Comparison of ENCODE assay signal across 8 cellular contexts in the genomic region with DNA sequence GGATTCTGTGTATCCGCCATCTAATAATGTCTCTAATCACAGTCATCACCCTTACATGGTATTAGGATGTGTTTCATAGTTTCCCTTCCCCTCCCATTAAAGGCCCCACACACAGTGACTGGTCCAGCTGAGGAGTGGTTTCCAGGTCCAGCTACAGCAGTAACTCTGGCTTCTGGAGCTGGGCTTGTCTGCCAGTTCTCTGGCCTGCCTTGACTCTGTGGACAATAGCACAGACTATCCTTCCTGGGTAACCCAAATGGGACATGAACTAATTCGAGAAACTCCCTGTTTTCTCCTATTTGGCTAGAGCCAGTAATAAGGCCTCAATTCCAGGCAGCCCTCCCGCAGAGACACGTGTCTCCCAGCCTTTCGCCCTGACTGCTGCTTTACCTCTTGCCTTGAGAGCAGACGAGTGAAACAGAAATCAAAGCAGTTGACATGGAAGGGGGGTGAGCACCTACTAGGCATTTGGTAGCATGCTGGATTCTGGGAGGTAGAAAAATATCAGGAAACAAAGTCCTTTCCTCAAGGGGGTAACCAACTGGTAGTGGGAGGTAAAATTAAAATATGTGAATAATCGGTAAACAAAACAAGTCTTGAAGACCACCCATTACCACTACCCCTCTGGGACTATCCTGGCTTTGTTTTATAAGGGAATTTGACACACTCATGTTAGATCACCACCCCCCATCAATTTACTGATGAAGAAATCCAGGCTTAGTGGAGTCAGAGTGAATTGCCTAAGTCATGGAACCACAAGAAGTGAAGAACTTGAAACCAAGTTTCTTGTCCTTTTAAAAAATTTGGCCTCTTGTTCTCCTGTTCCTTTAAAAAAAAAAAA. TPM values are rescaled to one million over a fixed set of nuclear protein-coding genes. Genes with fewer than 3 reads are reported as not detected.
DNase-seq lines count a peak whose midpoint lies in the region; ATAC-seq, FAIRE-seq and TF ChIP-seq lines count a peak whose summit lies in the region.

No MANE protein-coding gene starts in this region.

- TF ChIP-seq EP300 in HepG2 (IDR thresholded peaks at IDR 0.05; ENCODE audit: low read depth in 2 of 2, low read length in 2 of 2), result no peak
- TF ChIP-seq EP300 in HepG2 (CRISPR knock-in tag; IDR thresholded peaks at IDR 0.05; ENCODE audit: borderline replicate concordance), result no peak

- no peak for TF ChIP-seq RAD21 in HepG2 (CRISPR knock-in tag; IDR thresholded peaks at IDR 0.05)

- CTCF ChIA-PET in HepG2 (lab: Yijun Ruan, JAX; ENCODE audit: low intra/inter-chr PET ratio, low total read pairs), result no interaction called here

- WGBS in HepG2 (ENCODE audit: low lambda C conversion rate), result 80% methylated on average over 7 of the region's 7 CpGs

- H3K4me1 ChIP-seq in NT2/D1 (ENCODE audit: insufficient read depth, insufficient read length) (peaks cover 9% of the 10 kb centered on the region), HepG2 (ENCODE audit: insufficient read depth, low read length) (peaks cover 73% of the 10 kb centered on the region), stomach smooth muscle (ENCODE audit: control insufficient read depth, insufficient read depth, low read length) (peaks cover 54% of the 10 kb centered on the region)

- no peak for FAIRE-seq in HepG2 (lab: Jason Lieb, UNC)

- peak overlapping the region; percentile 92 for H3K27ac ChIP-seq in cingulate gyrus (ENCODE audit: low read depth, low read length)
- no peak overlapping the region for H3K27ac ChIP-seq in HepG2 (ENCODE audit: extremely low read length, insufficient read depth, low read length)
- peak overlapping the region; percentile 99 for H3K27ac ChIP-seq in stomach smooth muscle (ENCODE audit: low read length)

- in situ Hi-C loops in HepG2 (cut with HindIII; ENCODE audit: extremely low pct_ligation_motif_present, low pct_unique_long_range_greater_than_20kb), result no loop called here

- no TSS peak for BruUV-seq in HepG2 (replicated peaks; lab: Mats Ljungman, UMichigan)

- H3K79me2 ChIP-seq in HepG2 (ENCODE audit: insufficient read depth, low read length), result no peaks in the 10 kb centered on the region

- H2AFZ ChIP-seq in HepG2 (ENCODE audit: low read length), result no peak overlapping the region

- H3K4me2 ChIP-seq in HepG2 (ENCODE audit: low read depth, low read length), result peak overlapping the region; percentile 91

- peaks cover 3% of the 10 kb centered on the region for H3K36me3 ChIP-seq in NT2/D1 (ENCODE audit: insufficient read depth, insufficient read length, low read length)
- no peaks in the 10 kb centered on the region for H3K36me3 ChIP-seq in HepG2 (replicated peaks in 1 of 2; ENCODE audit: control insufficient read depth in 1 of 2, insufficient read depth in 2 of 2, low read length in 2 of 2)
- no peaks in the 10 kb centered on the region for H3K36me3 ChIP-seq in stomach smooth muscle (ENCODE audit: control insufficient read depth in 2 of 2, insufficient read depth in 2 of 2, low read length in 2 of 2)

- ATAC-seq in HepG2 (no peak), GM19351 (IDR thresholded peaks at IDR 0.05; ENCODE audit: unreplicated experiment) (no peak)

- H3K4me3 ChIP-seq in NT2/D1 (ENCODE audit: insufficient read length, low read depth) (peak overlapping the region; percentile 54), HepG2 (replicated peaks in 1 of 3; ENCODE audit: insufficient read depth in 1 of 3, low read depth in 2 of 3, low read length in 3 of 3) (peak overlapping the region; percentile 72 to 93 (median 82)), stomach smooth muscle (ENCODE audit: low read length in 2 of 2) (peak overlapping the region; percentile 83 to 84)

- H3K27me3 ChIP-seq in NT2/D1 (ENCODE audit: insufficient read depth, insufficient read length) (no peaks in the 10 kb centered on the region), HepG2 (ENCODE audit: control insufficient read depth in 1 of 2, insufficient read depth in 2 of 2, low read length in 2 of 2) (no peaks in the 10 kb centered on the region; a peak in 1 of 5 replicates), stomach smooth muscle (ENCODE audit: control insufficient read depth in 1 of 2, insufficient read depth in 2 of 2, low read length in 2 of 2) (no peaks in the 10 kb centered on the region)

- no peak for TF ChIP-seq POLR2A in HepG2 (IDR thresholded peaks at IDR 0.05; ENCODE audit: insufficient read depth in 1 of 2, low read depth in 2 of 2, low read length in 2 of 2)

- POLR2A ChIA-PET in HepG2 (lab: Yijun Ruan, JAX), result interaction anchor here (1.0 to 3.8 kb wide), 4 partner anchors 7 to 189 kb away, joined by 3 to 42 read pairs (median 8); partner anchors contain the start of gene REV3L

- TF ChIP-seq CTCF in HepG2 (CRISPR knock-in tag; IDR thresholded peaks at IDR 0.05), result no peak

- H3K9ac ChIP-seq in NT2/D1 (ENCODE audit: insufficient read length, low read depth) (peak overlapping the region; percentile 72), HepG2 (ENCODE audit: insufficient read depth, low read depth, low read length) (peak overlapping the region; percentile 70), stomach smooth muscle (ENCODE audit: low read length in 2 of 2) (peak overlapping the region; percentile 86 to 96)

- DNase-seq in ELR (ENCODE audit: low read depth), result peak; percentile 83
- DNase-seq in NT2/D1 (ENCODE audit: low read depth, low spot score), result no peak
- DNase-seq in HepG2 (ENCODE audit: low spot score), result no peak
- no peak for DNase-seq in NCI-H1048 (lab: John Stamatoyannopoulos, UW)
- DNase-seq in DMS 273 (lab: John Stamatoyannopoulos, UW; ENCODE audit: unreplicated experiment), result no peak

- no peaks in the 10 kb centered on the region for H3K9me3 ChIP-seq in NT2/D1 (ENCODE audit: insufficient read depth, low read length)
- H3K9me3 ChIP-seq in HepG2 (ENCODE audit: low read length), result no peaks in the 10 kb centered on the region
- H3K9me3 ChIP-seq in stomach smooth muscle (ENCODE audit: control insufficient read depth in 2 of 2, low read length in 2 of 2), result no peaks in the 10 kb centered on the region

- no peaks in the 10 kb centered on the region for H4K20me1 ChIP-seq in HepG2 (ENCODE audit: insufficient read depth, low read length)

- intact Hi-C loops in HepG2 (cut with micrococcal nuclease; ENCODE audit: unreplicated experiment), result loop anchor here (2.0 to 5.0 kb wide), 2 partner anchors 14 to 38 kb away; no protein-coding TSS in a partner anchor

TF ChIP-seq in HepG2, 621 proteins besides CTCF, POLR2A, EP300 and RAD21:
- TF ChIP-seq ZBTB38 (CRISPR knock-in tag; IDR thresholded peaks at IDR 0.05) (0 out of 2 replicates have a peak, but pooled peaks have one; percentile 31), NCOA5 (CRISPR knock-in tag; IDR thresholded peaks at IDR 0.05) (no peak), XRCC5 (optimal IDR thresholded peaks at IDR 0.05; ENCODE audit: low read length) (peak; percentile 33)
- TF ChIP-seq, protein P1, sequence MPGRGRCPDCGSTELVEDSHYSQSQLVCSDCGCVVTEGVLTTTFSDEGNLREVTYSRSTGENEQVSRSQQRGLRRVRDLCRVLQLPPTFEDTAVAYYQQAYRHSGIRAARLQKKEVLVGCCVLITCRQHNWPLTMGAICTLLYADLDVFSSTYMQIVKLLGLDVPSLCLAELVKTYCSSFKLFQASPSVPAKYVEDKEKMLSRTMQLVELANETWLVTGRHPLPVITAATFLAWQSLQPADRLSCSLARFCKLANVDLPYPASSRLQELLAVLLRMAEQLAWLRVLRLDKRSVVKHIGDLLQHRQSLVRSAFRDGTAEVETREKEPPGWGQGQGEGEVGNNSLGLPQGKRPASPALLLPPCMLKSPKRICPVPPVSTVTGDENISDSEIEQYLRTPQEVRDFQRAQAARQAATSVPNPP (CRISPR knock-in tag; IDR thresholded peaks at IDR 0.05), result 0 out of 2 replicates have a peak, but pooled peaks have one; percentile 21
TF ChIP-seq in HepG2: peak in this region for 3.

RNA-seq across cellular contexts. Expression of gene TRAF3IP2, which starts 1.2 kb away (rescaled TPM):
- 7.2 and 8.1 TPM in 2 replicates for total RNA-seq in HepG2 (2016; rRNA removed; fragmentation: Illumina TruSeq; extraction: Trizol)
- 3.0 and 3.4 TPM in 2 replicates for total RNA-seq in HepG2 (2016; cell fraction: cytosol; rRNA removed; fragmentation: Illumina TruSeq; extraction: Trizol; ENCODE audit: low read depth)
- total RNA-seq in HepG2 (2016; cell fraction: insoluble cytoplasmic fraction; rRNA removed; fragmentation: Illumina TruSeq; extraction: Trizol), result 6.7 and 7.7 TPM in 2 replicates
- total RNA-seq in HepG2 (2016; cell fraction: membrane; rRNA removed; fragmentation: Illumina TruSeq; extraction: Trizol), result 8.2 and 8.7 TPM in 2 replicates
- total RNA-seq in HepG2 (2016; cell fraction: nucleus; rRNA removed; fragmentation: Illumina TruSeq; extraction: Trizol), result 4.9 and 7.7 TPM in 2 replicates
- 6.7 and 9.0 TPM in 2 replicates for polyA plus RNA-seq in HepG2 (2011; rRNA removed)
- 6.2 and 8.5 TPM in 2 replicates for polyA plus RNA-seq in HepG2 (2011; cell fraction: cytosol; rRNA removed)
- 3.9 and 4.2 TPM in 2 replicates for polyA plus RNA-seq in HepG2 (2011; cell fraction: nucleus; rRNA removed)
- 7.5 and 14.6 TPM in 2 replicates for polyA plus RNA-seq in HepG2 (2012)
- 2.9 and 3.1 TPM in 2 replicates for polyA plus RNA-seq in HepG2 (2016; cell fraction: cytosol; fragmentation: Illumina TruSeq; extraction: Trizol; ENCODE audit: low read depth)
- 7.0 and 10.0 TPM in 2 replicates for polyA plus RNA-seq in HepG2 (2016; cell fraction: insoluble cytoplasmic fraction; fragmentation: Illumina TruSeq; extraction: Trizol; ENCODE audit: low read depth)
- polyA plus RNA-seq in HepG2 (2016; cell fraction: membrane; fragmentation: Illumina TruSeq; extraction: Trizol; ENCODE audit: low read depth), result 5.9 and 7.5 TPM in 2 replicates
- polyA plus RNA-seq in HepG2 (2016; cell fraction: nucleus; fragmentation: Illumina TruSeq; extraction: Trizol; ENCODE audit: insufficient read depth, low read depth), result 4.2 and 6.1 TPM in 2 replicates
- 22.7 and 33.3 TPM in 2 replicates for polyA minus RNA-seq in HepG2 (2011; rRNA and poly(A)+ RNA removed; ENCODE audit: low replicate concordance)
- polyA minus RNA-seq in HepG2 (2011; cell fraction: cytosol; rRNA and poly(A)+ RNA removed), result 5.7 and 6.9 TPM in 2 replicates
- 5.8 TPM in 2 replicates for polyA minus RNA-seq in HepG2 (2011; cell fraction: nucleus; rRNA and poly(A)+ RNA removed)
